13 cellular contexts compared by ENCODE assay signal in the genomic region with DNA sequence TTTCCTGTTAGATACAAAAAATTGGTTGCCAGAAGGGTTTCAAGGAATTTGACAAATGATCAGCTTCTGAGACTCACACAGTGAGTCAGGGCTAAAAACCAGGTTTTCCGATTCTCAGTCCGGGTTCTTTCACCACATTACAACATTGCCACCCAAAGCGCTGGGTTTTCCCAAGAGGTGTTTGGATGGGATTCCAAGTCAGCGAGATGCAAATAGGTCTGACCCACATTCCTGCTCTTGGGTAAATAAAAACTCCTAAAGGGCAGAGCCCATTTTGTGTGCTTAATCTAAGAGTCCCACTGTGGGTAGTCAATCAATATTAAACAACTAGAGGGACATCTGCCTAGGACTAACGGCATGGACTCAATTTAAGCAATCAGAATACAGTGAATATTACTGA. TPM values are rescaled to one million over a fixed set of nuclear protein-coding genes. Genes with fewer than 3 reads are reported as not detected.
A peak's percentile ranks its signal among the peaks of the same experiment; 100 is the strongest.
DNase-seq lines count a peak whose midpoint lies in the region; ATAC-seq, FAIRE-seq and TF ChIP-seq lines count a peak whose summit lies in the region.
"Had no signal": no experiment of that assay in that cellular context is flagged by ENCODE, and none has a peak within 500 bp of the region (broad histone marks: within the 10 kb centered on the region; RNA-seq: fewer than 3 reads in every experiment).

No MANE protein-coding gene starts in this region.

- no peaks in the 10 kb centered on the region for H3K27me3 Mint-ChIP-seq in activated T-cell treated with anti-CD3 and anti-CD28 coated beads, Interleukin-2, amount 50 U/mL, for 24 hours

- peak overlapping the region; percentile 68 for H3K4me2 ChIP-seq in A549

- H3K4me3 ChIP-seq in A549 (peak overlapping the region; percentile 7; the same call in 1 of the 3 replicates), left lung (no peak overlapping the region), sigmoid colon (no peak overlapping the region)
- H3K4me3 ChIP-seq: upper lobe of left lung had no signal

- no peaks in the 10 kb centered on the region for H3K9me3 Mint-ChIP-seq in activated T-cell treated with anti-CD3 and anti-CD28 coated beads, Interleukin-2, amount 50 U/mL, for 24 hours
- H3K9me3 Mint-ChIP-seq: HFFc6 had no signal

- no peak for TF ChIP-seq CTCF in A549 (IDR thresholded peaks at IDR 0.05)
- no peak for TF ChIP-seq CTCF in left lung (IDR thresholded peaks at IDR 0.05)
- no peak for TF ChIP-seq CTCF in sigmoid colon (IDR thresholded peaks at IDR 0.05)

- peak; percentile 40 to 53; a peak in 5 of 6 replicates for ATAC-seq in A549
- peak; percentile 5 for ATAC-seq in left lung

- no peak overlapping the region for H3K4me3 Mint-ChIP-seq in activated T-cell treated with anti-CD3 and anti-CD28 coated beads, Interleukin-2, amount 50 U/mL, for 24 hours
- H3K4me3 Mint-ChIP-seq: HFFc6 had no signal

- peaks cover 4% of the 10 kb centered on the region for H3K36me3 Mint-ChIP-seq in activated T-cell treated with anti-CD3 and anti-CD28 coated beads, Interleukin-2, amount 50 U/mL, for 24 hours (ENCODE audit: low read depth)

- TF ChIP-seq EP300 in A549 (IDR thresholded peaks at IDR 0.05) (peak; percentile 77 to 81; a peak in 3 of 5 replicates), sigmoid colon (IDR thresholded peaks at IDR 0.05) (no peak)

- H3K27ac ChIP-seq in A549 (peak overlapping the region; percentile 77 to 79), cingulate gyrus (ENCODE audit: low read depth, low read length) (peak overlapping the region; percentile 61), left lung (no peak overlapping the region), sigmoid colon (no peak overlapping the region)
- H3K27ac ChIP-seq: upper lobe of left lung had no signal

- DNase-seq in A549 (ENCODE audit: low read depth in 1 of 2, low spot score in 1 of 2) (peak in 1 of 2 experiments; percentile 83), HuH-7.5 (ENCODE audit: low spot score) (peak; percentile 39), left lung (no peak), cerebellum (ENCODE audit: low spot score) (no peak), GF-D8 (lab: John Stamatoyannopoulos, UW) (no peak), sigmoid colon (no peak)
- no peak for DNase-seq in activated T-cell treated with anti-CD3 and anti-CD28 coated beads, Interleukin-2, amount 50 U/mL, for 24 hours
- DNase-seq: activated CD4-positive, alpha-beta T cell treated with anti-CD3 and anti-CD28 coated beads for 1 hour; HFFc6 had no signal

- intact Hi-C loops in left lung (cut with DNase I) (no loop called here), sigmoid colon (cut with DNase I) (no loop called here)

- no peak; a peak in 1 of 5 replicates for TF ChIP-seq RAD21 in A549 (conservative IDR thresholded peaks at IDR 0.05 in 1 of 2, IDR thresholded peaks at IDR 0.05 in 1 of 2)

- WGBS in A549 (ENCODE audit: missing lambda C conversion rate): 27% methylated on average over 5 of the region's 5 CpGs
- 73 to 78% methylated on average over 5 of the region's 5 CpGs for WGBS in sigmoid colon, 2 donors

- H3K4me1 ChIP-seq in A549 (peaks cover 56% of the 10 kb centered on the region), left lung (peaks cover 3 to 4% of the 10 kb centered on the region in 2 donors), sigmoid colon (peaks cover 0 to 10% (median 0%) of the 10 kb centered on the region in 4 donors)

- POLR2A ChIA-PET in A549 (lab: Yijun Ruan, JAX): no interaction called here

- TF ChIP-seq POLR2A in A549 (IDR thresholded peaks at IDR 0.05; ENCODE audit: low read length) (no peak), sigmoid colon (IDR thresholded peaks at IDR 0.05) (no peak)

- H3K9me3 ChIP-seq in A549 (no peaks in the 10 kb centered on the region), left lung (no peaks in the 10 kb centered on the region), sigmoid colon (no peaks in the 10 kb centered on the region)
- H3K9me3 ChIP-seq: upper lobe of left lung had no signal

- FAIRE-seq in A549 (lab: Jason Lieb, UNC): no peak
- FAIRE-seq: bronchial epithelial cell, D721Med had no signal

- H3K4me1 Mint-ChIP-seq in activated T-cell treated with anti-CD3 and anti-CD28 coated beads, Interleukin-2, amount 50 U/mL, for 24 hours (ENCODE audit: low read depth): peaks cover 35% of the 10 kb centered on the region

- no peak overlapping the region for H3K27ac Mint-ChIP-seq in activated T-cell treated with anti-CD3 and anti-CD28 coated beads, Interleukin-2, amount 50 U/mL, for 24 hours
- H3K27ac Mint-ChIP-seq: HFFc6 had no signal

- CTCF ChIA-PET in A549 (lab: Yijun Ruan, JAX): interaction anchor here (0.8 to 3.0 kb wide), 2 partner anchors 11 to 26 kb away, joined by 3 to 9 read pairs; no protein-coding TSS in a partner anchor

- H3K36me3 ChIP-seq in left lung (no peaks in the 10 kb centered on the region), sigmoid colon (no peaks in the 10 kb centered on the region)
- H3K36me3 ChIP-seq: upper lobe of left lung had no signal

- H3K27me3 ChIP-seq in left lung (peaks cover 0 to 16% of the 10 kb centered on the region in 2 donors), sigmoid colon (peaks cover 0 to 10% (median 0%) of the 10 kb centered on the region in 3 donors)
- H3K27me3 ChIP-seq: upper lobe of left lung had no signal

TF ChIP-seq in A549, 52 proteins besides CTCF, POLR2A, EP300 and RAD21:
- TF ChIP-seq FOSL2 (IDR thresholded peaks at IDR 0.05) (peak; percentile 48; the same call in 1 of the 2 replicates), FOSL2 (CRISPR knock-in tag; IDR thresholded peaks at IDR 0.05) (peak; percentile 27; the same call in 1 of the 2 replicates), JUN (IDR thresholded peaks at IDR 0.05) (peak in 1 of 2 experiments; percentile 60; a peak in 1 of 5 replicates), GATA3 (IDR thresholded peaks at IDR 0.05; ENCODE audit: borderline replicate concordance) (peak; percentile 61; the same call in 1 of the 2 replicates), CHD4 (IDR thresholded peaks at IDR 0.05; ENCODE audit: borderline replicate concordance) (no peak), MAFK (IDR thresholded peaks at IDR 0.05; ENCODE audit: partially characterized antibody) (no peak), JUNB (IDR thresholded peaks at IDR 0.05) (peak; percentile 44; the same call in 1 of the 2 replicates), EHMT2 (IDR thresholded peaks at IDR 0.05; ENCODE audit: low read depth) (no peak), ZC3H11A (IDR thresholded peaks at IDR 0.05) (no peak), CEBPB (IDR thresholded peaks at IDR 0.05) (peak; percentile 50 to 71; a peak in 3 of 4 replicates)

RNA-seq across cellular contexts. Expression of a gene that starts 5.4 kb away (rescaled TPM):
- 25.5 and 27.0 TPM in 2 replicates for polyA plus RNA-seq in A549 (2011; rRNA removed)
- polyA plus RNA-seq in A549 (2012; cell fraction: cytosol; rRNA removed): 5.9 and 7.1 TPM in 2 replicates
- 7.6 and 10.1 TPM in 2 replicates for polyA plus RNA-seq in A549 (2012; cell fraction: nucleus; rRNA removed)
- polyA plus RNA-seq in A549 (2017; fragmentation: RNase III; extraction: RNeasy Plus Mini Kit Qiagen cat#74134 plus additional on column Dnase treatment): 9.4 to 10.5 TPM (median 9.7 TPM) in 3 replicates
- 40.8 and 41.6 TPM in 2 replicates for polyA minus RNA-seq in A549 (2011; rRNA and poly(A)+ RNA removed)
- 10 to 100 TPM; 14.5 TPM for total RNA-seq in left lung
- 38.2 TPM for total RNA-seq in cerebellum
- 10 to 100 TPM; 17.6 to 27.8 (median 20.0) TPM for total RNA-seq in sigmoid colon
- 1 to 10 TPM; 5.3 to 6.0 (median 5.6) TPM for polyA plus RNA-seq in sigmoid colon

Comparison
In these comparisons a context has a peak if more than half of its experiments do, and no peak if none do; other contexts are left out.
1. H3K27ac ChIP-seq: peak in A549 (2 of 2) and cingulate gyrus (single experiment); none in left lung (0 of 2) and sigmoid colon (0 of 4).